In the genomic region with DNA sequence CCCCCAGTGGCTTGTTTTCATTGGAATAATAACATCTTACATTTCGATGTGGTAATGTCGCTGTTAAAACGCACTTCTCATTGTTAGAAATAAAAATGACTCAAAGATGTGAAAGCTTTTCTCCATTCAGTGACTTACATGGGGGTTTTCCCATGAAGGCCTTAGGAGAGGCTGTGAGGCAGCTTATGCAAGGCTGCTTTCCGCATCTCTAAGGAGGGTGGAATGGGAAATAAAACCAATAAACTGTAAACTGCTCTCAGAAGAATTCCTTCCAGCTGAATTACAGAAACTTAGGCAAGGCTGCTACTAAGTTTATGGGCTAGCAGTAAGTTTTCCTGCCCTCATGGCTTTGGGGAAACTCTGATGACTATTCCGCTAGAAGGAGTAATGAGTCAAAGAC, we compare ENCODE assay signal across 14 cellular contexts.
DNase-seq lines count a peak whose midpoint lies in the region; ATAC-seq and TF ChIP-seq lines count a peak whose summit lies in the region.
"Had no signal": no experiment of that assay in that cellular context is flagged by ENCODE, and none has a peak within 500 bp of the region (broad histone marks: within the 10 kb centered on the region; RNA-seq: fewer than 3 reads in every experiment).

No MANE protein-coding gene starts in this region.

- no peaks in the 10 kb centered on the region for H3K27me3 ChIP-seq in SJSA1 (replicated peaks)
- H3K27me3 ChIP-seq in Caco-2 (replicated peaks; ENCODE audit: control insufficient read depth, insufficient read depth, low read length): no peaks in the 10 kb centered on the region
- H3K27me3 ChIP-seq: right lobe of liver, SJCRH30 had no signal

- WGBS in urinary bladder: 67% methylated on average over 5 of the region's 5 CpGs

- intact Hi-C loops in Caco-2 (cut with micrococcal nuclease; ENCODE audit: unreplicated experiment): loop anchor here (10.0 kb wide), 1 partner anchor 374 kb away; no protein-coding TSS in a partner anchor

- H3K27ac ChIP-seq in SJSA1 (peak overlapping the region; percentile 79), urinary bladder (ENCODE audit: low read depth) (peak overlapping the region; percentile 0)
- H3K27ac ChIP-seq: lower lobe of right lung, right lobe of liver, SJCRH30 had no signal

- TF ChIP-seq CTCF in fibroblast of pulmonary artery (IDR thresholded peaks at IDR 0.05; ENCODE audit: low read length, missing control alignments): no peak
- no peak for TF ChIP-seq CTCF in Caco-2 (IDR thresholded peaks at IDR 0.05; ENCODE audit: insufficient read depth in 1 of 2, low read depth in 1 of 2, low read length in 1 of 2, severe bottlenecking in 1 of 2, unreplicated experiment in 1 of 2)

- H3K4me1 Mint-ChIP-seq in activated naive CD4-positive, alpha-beta T cell treated with anti-CD3 and anti-CD28 coated beads, Interleukin-2, amount 10 ng/mL, durations not matched to agents 7 days and 5 days: peaks cover 16% of the 10 kb centered on the region
- no peaks in the 10 kb centered on the region for H3K4me1 Mint-ChIP-seq in Caco-2 (ENCODE audit: low read depth, unreplicated experiment)

- H3K4me3 ChIP-seq in SJSA1: no peak overlapping the region
- no peak overlapping the region for H3K4me3 ChIP-seq in fibroblast of pulmonary artery (replicated peaks; ENCODE audit: low read depth, low read length)
- no peak overlapping the region for H3K4me3 ChIP-seq in urinary bladder (ENCODE audit: low read depth, low read length)
- H3K4me3 ChIP-seq in Caco-2 (ENCODE audit: low read depth, low read length): no peak overlapping the region
- H3K4me3 ChIP-seq: lower lobe of right lung, right lobe of liver, SJCRH30 had no signal

- BruUV-seq in Caco-2 (replicated peaks; lab: Mats Ljungman, UMichigan): no TSS peak

- H3K27ac Mint-ChIP-seq in activated naive CD4-positive, alpha-beta T cell treated with anti-CD3 and anti-CD28 coated beads, Interleukin-2, amount 50 U/mL, for 72 hours: no peak overlapping the region
- no peak overlapping the region for H3K27ac Mint-ChIP-seq in activated naive CD4-positive, alpha-beta T cell treated with anti-CD3 and anti-CD28 coated beads, Interleukin-2, amount 10 ng/mL, durations not matched to agents 7 days and 5 days
- no peak overlapping the region for H3K27ac Mint-ChIP-seq in Caco-2 (ENCODE audit: unreplicated experiment)

- H3K9me3 Mint-ChIP-seq in activated naive CD4-positive, alpha-beta T cell treated with anti-CD3 and anti-CD28 coated beads, Interleukin-2, amount 50 U/mL, for 72 hours: no peaks in the 10 kb centered on the region
- no peaks in the 10 kb centered on the region for H3K9me3 Mint-ChIP-seq in activated naive CD4-positive, alpha-beta T cell treated with anti-CD3 and anti-CD28 coated beads, Interleukin-2, amount 10 ng/mL, durations not matched to agents 7 days and 5 days
- no peaks in the 10 kb centered on the region for H3K9me3 Mint-ChIP-seq in Caco-2 (ENCODE audit: unreplicated experiment)

- H3K36me3 ChIP-seq in SJSA1 (no peaks in the 10 kb centered on the region), urinary bladder (ENCODE audit: insufficient read depth) (no peaks in the 10 kb centered on the region), Caco-2 (ENCODE audit: control insufficient read depth, insufficient read depth, low read length) (no peaks in the 10 kb centered on the region)
- H3K36me3 ChIP-seq: SJCRH30 had no signal

- peak; percentile 26 to 56 for ATAC-seq in activated naive CD4-positive, alpha-beta T cell treated with anti-CD3 and anti-CD28 coated beads, Interleukin-2, amount 50 U/mL, for 72 hours
- ATAC-seq in HG03378 (IDR thresholded peaks at IDR 0.05; ENCODE audit: unreplicated experiment): no peak
- ATAC-seq: esophagus mucosa, lower lobe of right lung, right lobe of liver had no signal

- H3K4me3 Mint-ChIP-seq in activated naive CD4-positive, alpha-beta T cell treated with anti-CD3 and anti-CD28 coated beads, Interleukin-2, amount 10 ng/mL, durations not matched to agents 7 days and 5 days: no peak overlapping the region
- H3K4me3 Mint-ChIP-seq in Caco-2 (ENCODE audit: unreplicated experiment): no peak overlapping the region

- H3K9me3 ChIP-seq in SJSA1 (replicated peaks) (no peaks in the 10 kb centered on the region), Caco-2 (no peaks in the 10 kb centered on the region)
- H3K9me3 ChIP-seq: lower lobe of right lung, right lobe of liver, SJCRH30 had no signal

- no peak for DNase-seq in activated naive CD4-positive, alpha-beta T cell treated with anti-CD3 and anti-CD28 coated beads, Interleukin-2, amount 50 U/mL, for 72 hours (ENCODE audit: low spot score in 2 of 2)
- DNase-seq in activated naive CD4-positive, alpha-beta T cell treated with anti-CD3 and anti-CD28 coated beads, Interleukin-2, amount 10 ng/mL, durations not matched to agents 7 days and 5 days: no peak
- peak; percentile 67 to 78 for DNase-seq in SJSA1 (ENCODE audit: low read depth in 1 of 2, low spot score in 2 of 2)
- peak; percentile 52 for DNase-seq in fibroblast of pulmonary artery (ENCODE audit: low read depth)
- DNase-seq in NCI-H2029 (lab: John Stamatoyannopoulos, UW): no peak
- DNase-seq in Caco-2: no peak
- DNase-seq: activated naive CD4-positive, alpha-beta T cell treated with anti-CD3 and anti-CD28 coated beads, Interleukin-2, amount 50 U/mL, for 16 hours; DMS153; lower lobe of right lung; right lobe of liver; SJCRH30 had no signal

- CTCF ChIA-PET in activated naive CD4-positive, alpha-beta T cell treated with anti-CD3 and anti-CD28 coated beads, Interleukin-2, amount 10 ng/mL, durations not matched to agents 7 days and 5 days (lab: Charles Lee): no interaction called here
- CTCF ChIA-PET in Caco-2 (lab: Charles Lee): interaction anchor here (0.6 kb wide), 1 partner anchor 128 kb away, joined by 8 read pairs; no protein-coding TSS in a partner anchor

- H3K27me3 Mint-ChIP-seq in activated naive CD4-positive, alpha-beta T cell treated with anti-CD3 and anti-CD28 coated beads, Interleukin-2, amount 10 ng/mL, durations not matched to agents 7 days and 5 days: no peaks in the 10 kb centered on the region
- H3K27me3 Mint-ChIP-seq in Caco-2 (ENCODE audit: insufficient read depth, unreplicated experiment): no peaks in the 10 kb centered on the region

- H3K4me1 ChIP-seq in SJSA1 (replicated peaks): peaks cover 53% of the 10 kb centered on the region
- no peaks in the 10 kb centered on the region for H3K4me1 ChIP-seq in urinary bladder (ENCODE audit: insufficient read depth)
- H3K4me1 ChIP-seq in Caco-2: no peaks in the 10 kb centered on the region
- H3K4me1 ChIP-seq: right lobe of liver had no signal

- H3K36me3 Mint-ChIP-seq in activated naive CD4-positive, alpha-beta T cell treated with anti-CD3 and anti-CD28 coated beads, Interleukin-2, amount 50 U/mL, for 72 hours: peaks cover 0 to 6% of the 10 kb centered on the region in 2 donors
- H3K36me3 Mint-ChIP-seq in activated naive CD4-positive, alpha-beta T cell treated with anti-CD3 and anti-CD28 coated beads, Interleukin-2, amount 10 ng/mL, durations not matched to agents 7 days and 5 days: peaks cover 8% of the 10 kb centered on the region
- H3K36me3 Mint-ChIP-seq in Caco-2 (ENCODE audit: insufficient read depth, unreplicated experiment): no peaks in the 10 kb centered on the region

- POLR2A ChIA-PET in Caco-2 (lab: Charles Lee): no interaction called here

Comparison
In these comparisons a context has a peak if more than half of its experiments do, and no peak if none do; other contexts are left out.
1. DNase-seq: peak in SJSA1 (2 of 2) and fibroblast of pulmonary artery (single experiment); none in activated naive CD4-positive, alpha-beta T cell treated with anti-CD3 and anti-CD28 coated beads, Interleukin-2, amount 50 U/mL, for 72 hours (0 of 2), activated naive CD4-positive, alpha-beta T cell treated with anti-CD3 and anti-CD28 coated beads, Interleukin-2, amount 10 ng/mL, durations not matched to agents 7 days and 5 days (single experiment), NCI-H2029 (single experiment) and Caco-2 (0 of 2).